Comparison of ENCODE assay signal across 8 cellular contexts in the genomic region with DNA sequence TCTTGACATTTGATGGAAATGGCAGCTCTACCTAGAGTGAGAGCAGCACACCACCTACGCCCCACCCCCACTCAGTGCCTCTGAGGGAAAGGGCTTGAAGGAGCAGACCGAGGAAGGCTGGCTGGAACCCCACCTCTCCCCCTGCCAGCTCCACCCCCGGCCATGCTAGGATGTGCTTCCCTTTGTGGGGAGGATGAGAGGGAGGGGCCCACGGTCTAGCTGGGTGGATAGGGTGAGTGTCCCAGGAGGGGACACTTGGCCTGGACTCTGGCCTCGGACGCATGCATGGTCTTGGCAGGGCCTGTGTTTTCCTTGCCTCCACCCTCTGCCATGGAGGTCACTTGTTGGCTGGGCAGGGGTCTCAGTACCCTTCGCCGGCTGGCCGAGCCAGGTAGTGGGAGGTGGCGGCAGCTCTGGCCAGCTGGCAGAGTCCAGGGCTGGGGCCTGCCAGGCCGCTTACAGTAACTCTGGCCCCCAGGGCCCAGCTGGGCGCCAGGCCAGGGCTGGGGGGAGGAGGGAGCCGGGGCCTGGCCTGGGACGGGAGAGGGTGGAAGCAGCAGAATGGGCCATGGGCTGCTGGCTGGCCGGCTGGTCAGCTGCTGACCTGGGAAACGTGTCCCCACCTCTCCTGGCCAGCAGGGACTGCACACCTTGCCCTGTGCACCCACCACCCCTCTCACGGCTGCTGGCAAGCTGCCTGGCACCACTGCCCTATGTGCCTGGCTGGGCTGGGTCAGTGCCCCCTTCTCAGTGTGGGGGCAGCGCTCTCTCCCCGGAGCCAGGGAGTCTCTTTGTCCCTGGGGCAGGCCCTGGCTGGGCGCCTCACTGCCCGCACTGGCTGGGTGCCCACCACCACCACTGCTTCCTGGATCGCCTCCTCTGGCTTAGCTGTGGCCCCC. TPM values are rescaled to one million over a fixed set of nuclear protein-coding genes. Genes with fewer than 3 reads are reported as not detected.
A peak's percentile ranks its signal among the peaks of the same experiment; 100 is the strongest.
DNase-seq lines count a peak whose midpoint lies in the region; ATAC-seq, FAIRE-seq and TF ChIP-seq lines count a peak whose summit lies in the region.

No MANE protein-coding gene starts in this region.

- H3K36me3 ChIP-seq in astrocyte (ENCODE audit: insufficient read depth, low read length) (no peaks in the 10 kb centered on the region), subcutaneous abdominal adipose tissue (ENCODE audit: control insufficient read depth in 5 of 5, insufficient read depth in 5 of 5, low read length in 5 of 5) (peaks cover 0 to 10% (median 0%) of the 10 kb centered on the region in 5 donors)

- no peaks in the 10 kb centered on the region for H3K27me3 Mint-ChIP-seq in activated CD4-positive, alpha-beta T cell treated with anti-CD3 and anti-CD28 coated beads, Interleukin-2, amount 10 ng/mL, durations not matched to agents 7 days and 5 days
- H3K27me3 Mint-ChIP-seq in astrocyte (ENCODE audit: low read depth, unreplicated experiment), result no peaks in the 10 kb centered on the region

- H3K9ac ChIP-seq in astrocyte (ENCODE audit: low read length) (peak overlapping the region; percentile 14), subcutaneous abdominal adipose tissue (ENCODE audit: low read length in 5 of 5) (peak overlapping the region in 2 of 5 donors; percentile 47 to 76)

- H2AFZ ChIP-seq in astrocyte (ENCODE audit: low read depth, low read length), result no peak overlapping the region

- peak; percentile 23 for ATAC-seq in left colon
- ATAC-seq in HG02763 (IDR thresholded peaks at IDR 0.05; ENCODE audit: unreplicated experiment), result no peak

- peak overlapping the region; percentile 19 for H3K27ac ChIP-seq in astrocyte (ENCODE audit: low read depth, low read length)
- peak overlapping the region; percentile 85 for H3K27ac ChIP-seq in subcutaneous abdominal adipose tissue (ENCODE audit: low read depth, low read length)

- H3K4me1 Mint-ChIP-seq in activated CD4-positive, alpha-beta T cell treated with anti-CD3 and anti-CD28 coated beads, Interleukin-2, amount 10 ng/mL, durations not matched to agents 7 days and 5 days, result peaks cover 86% of the 10 kb centered on the region
- H3K4me1 Mint-ChIP-seq in astrocyte (ENCODE audit: low read depth, unreplicated experiment), result peaks cover 15% of the 10 kb centered on the region

- FAIRE-seq in astrocyte (lab: Jason Lieb, UNC), result no peak

- no peak for TF ChIP-seq CTCF in astrocyte (IDR thresholded peaks at IDR 0.05; ENCODE audit: insufficient read depth, low read depth, low read length)

- H3K4me1 ChIP-seq in astrocyte (ENCODE audit: insufficient read depth, low read length), result peaks cover 27% of the 10 kb centered on the region
- H3K4me1 ChIP-seq in subcutaneous abdominal adipose tissue (ENCODE audit: control insufficient read depth in 5 of 5, insufficient read depth in 5 of 5, low read length in 5 of 5), result peaks cover 42 to 90% (median 88%) of the 10 kb centered on the region in 5 donors

- peaks cover 68% of the 10 kb centered on the region for H4K20me1 ChIP-seq in astrocyte (ENCODE audit: insufficient read depth, low read length)

- H3K27ac Mint-ChIP-seq in activated CD4-positive, alpha-beta T cell treated with anti-CD3 and anti-CD28 coated beads, Interleukin-2, amount 10 ng/mL, durations not matched to agents 7 days and 5 days, result peak overlapping the region; percentile 71
- H3K27ac Mint-ChIP-seq in astrocyte (ENCODE audit: unreplicated experiment), result no peak overlapping the region

- peaks cover 67% of the 10 kb centered on the region for H3K79me2 ChIP-seq in astrocyte (ENCODE audit: insufficient read depth, low read length)

- no peaks in the 10 kb centered on the region for H3K9me3 Mint-ChIP-seq in activated CD4-positive, alpha-beta T cell treated with anti-CD3 and anti-CD28 coated beads, Interleukin-2, amount 10 ng/mL, durations not matched to agents 7 days and 5 days
- no peaks in the 10 kb centered on the region for H3K9me3 Mint-ChIP-seq in astrocyte (ENCODE audit: unreplicated experiment)

- no peaks in the 10 kb centered on the region for H3K27me3 ChIP-seq in astrocyte (ENCODE audit: insufficient read depth, low read length)
- no peaks in the 10 kb centered on the region for H3K27me3 ChIP-seq in subcutaneous abdominal adipose tissue (ENCODE audit: control insufficient read depth in 5 of 5, insufficient read depth in 4 of 5, low read length in 5 of 5)

- intact Hi-C loops in left colon (cut with DNase I, micrococcal nuclease), result no loop called here

- POLR2A ChIA-PET in activated CD4-positive, alpha-beta T cell treated with anti-CD3 and anti-CD28 coated beads, Interleukin-2, amount 10 ng/mL, durations not matched to agents 7 days and 5 days (lab: Charles Lee), result no interaction called here

- peak overlapping the region; percentile 45 for H3K4me3 Mint-ChIP-seq in activated CD4-positive, alpha-beta T cell treated with anti-CD3 and anti-CD28 coated beads, Interleukin-2, amount 10 ng/mL, durations not matched to agents 7 days and 5 days
- H3K4me3 Mint-ChIP-seq in astrocyte (ENCODE audit: unreplicated experiment), result no peak overlapping the region

- peak; percentile 42 for DNase-seq in activated CD4-positive, alpha-beta T cell treated with anti-CD3 and anti-CD28 coated beads, Interleukin-2, amount 10 ng/mL, durations not matched to agents 7 days and 5 days
- no peak for DNase-seq in activated CD4-positive, alpha-beta T cell treated with anti-CD3 and anti-CD28 coated beads for 48 hours
- peak; percentile 41 for DNase-seq in astrocyte (ENCODE audit: low read depth)
- DNase-seq in left colon, result peak; percentile 51 to 57
- no peak for DNase-seq in retina
- no peak for DNase-seq in NCI-H2081 (lab: John Stamatoyannopoulos, UW)

- H3K4me3 ChIP-seq in astrocyte (ENCODE audit: insufficient read depth, low read depth, low read length) (no peak overlapping the region), subcutaneous abdominal adipose tissue (ENCODE audit: low read depth in 1 of 5, low read length in 5 of 5) (peak overlapping the region in 4 of 5 donors; percentile 17 to 58 (median 42))

- CTCF ChIA-PET in activated CD4-positive, alpha-beta T cell treated with anti-CD3 and anti-CD28 coated beads, Interleukin-2, amount 10 ng/mL, durations not matched to agents 7 days and 5 days (lab: Charles Lee), result interaction anchor here (0.8 to 7.7 kb wide), 9 partner anchors 7 to 230 kb away, joined by 3 to 37 read pairs (median 4); a partner anchor contains a TSS

- H3K4me2 ChIP-seq in astrocyte (ENCODE audit: low read length), result peak overlapping the region; percentile 58

- peaks cover 68% of the 10 kb centered on the region for H3K36me3 Mint-ChIP-seq in activated CD4-positive, alpha-beta T cell treated with anti-CD3 and anti-CD28 coated beads, Interleukin-2, amount 10 ng/mL, durations not matched to agents 7 days and 5 days (ENCODE audit: low read depth)
- H3K36me3 Mint-ChIP-seq in astrocyte (ENCODE audit: low read depth, unreplicated experiment), result peaks cover 5% of the 10 kb centered on the region

- H3K9me3 ChIP-seq in astrocyte (ENCODE audit: insufficient read depth, low read depth, low read length), result no peaks in the 10 kb centered on the region
- H3K9me3 ChIP-seq in subcutaneous abdominal adipose tissue (ENCODE audit: control insufficient read depth in 5 of 5, low read length in 5 of 5), result no peaks in the 10 kb centered on the region

RNA-seq across cellular contexts. Expression of a gene that starts 23.0 kb away (rescaled TPM):
- total RNA-seq in activated CD4-positive, alpha-beta T cell treated with anti-CD3 and anti-CD28 coated beads, Interleukin-2, amount 10 ng/mL, durations not matched to agents 7 days and 5 days, result 10 to 100 TPM; 66.6 to 66.7 TPM
- total RNA-seq in astrocyte, result 37.6 and 38.8 TPM in 2 replicates
- 10 to 100 TPM; 37.2 to 56.4 TPM for total RNA-seq in left colon

RNA-seq across cellular contexts. Expression of a gene that starts 32.5 kb away (rescaled TPM):
- total RNA-seq in activated CD4-positive, alpha-beta T cell treated with anti-CD3 and anti-CD28 coated beads, Interleukin-2, amount 10 ng/mL, durations not matched to agents 7 days and 5 days, result under 1 TPM in 1 of 2 experiments, not detected in 1; 0.22 TPM
- total RNA-seq in astrocyte (0.34 and 0.43 TPM in 2 replicates), left colon (under 1 TPM; 0.34 to 0.81 TPM)

RNA-seq across cellular contexts. Expression of a gene that starts 44.3 kb away (rescaled TPM):
- total RNA-seq in activated CD4-positive, alpha-beta T cell treated with anti-CD3 and anti-CD28 coated beads, Interleukin-2, amount 10 ng/mL, durations not matched to agents 7 days and 5 days, result 10 to 100 TPM; 81.1 to 98.8 TPM
- total RNA-seq in astrocyte (6.4 and 14.4 TPM in 2 replicates), left colon (1 to 10 TPM; 5.5 to 9.0 TPM)

Comparison
In these comparisons a context has a peak if more than half of its experiments do, and no peak if none do; other contexts are left out.
1. DNase-seq: peak in activated CD4-positive, alpha-beta T cell treated with anti-CD3 and anti-CD28 coated beads, Interleukin-2, amount 10 ng/mL, durations not matched to agents 7 days and 5 days (single experiment), astrocyte (single experiment) and left colon (2 of 2); none in activated CD4-positive, alpha-beta T cell treated with anti-CD3 and anti-CD28 coated beads for 48 hours (single experiment), retina (single experiment) and NCI-H2081 (0 of 2).